In the genomic region with DNA sequence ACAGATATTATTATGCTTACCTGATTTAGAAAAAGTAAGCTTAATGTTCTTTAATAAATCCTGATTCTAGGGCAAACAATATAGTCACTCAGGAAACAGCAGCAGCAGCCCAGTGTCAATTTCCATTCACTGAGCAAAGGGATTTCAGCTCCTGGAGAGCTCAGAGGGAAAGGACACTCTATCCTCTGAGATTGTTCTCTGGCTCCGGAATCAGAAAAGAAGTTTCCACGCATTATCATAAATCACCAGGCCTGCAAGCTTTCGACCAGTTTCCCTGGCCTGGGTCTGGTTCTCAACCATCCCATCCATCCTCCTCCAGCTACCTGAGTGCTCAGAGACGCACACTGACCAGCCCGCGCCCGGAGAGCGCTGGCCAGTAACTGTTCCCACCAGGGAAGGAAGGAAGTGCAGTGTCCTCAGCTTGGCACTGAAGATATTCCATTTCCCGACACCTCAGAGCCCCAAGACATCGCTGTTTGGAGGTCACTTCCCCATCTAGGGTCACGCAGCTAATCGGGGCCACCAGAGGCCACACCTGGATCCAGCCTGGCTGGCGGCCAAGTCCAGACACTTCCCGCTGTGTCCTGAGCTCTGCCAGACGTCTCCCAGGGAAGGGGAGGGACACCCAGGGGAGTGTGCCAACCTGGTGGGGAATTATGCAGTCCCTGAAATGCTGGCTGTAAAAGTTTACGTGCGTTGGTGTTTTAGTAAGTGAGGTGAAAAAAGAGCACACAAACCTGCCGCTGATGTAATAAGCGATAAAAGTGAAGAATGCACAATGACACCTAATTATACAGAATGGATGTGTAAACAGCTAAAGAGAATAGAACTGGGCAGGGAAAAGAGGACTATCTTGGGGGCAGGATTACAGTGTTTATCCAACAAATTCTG, we compare ENCODE assay signal across 11 cellular contexts. TPM values are rescaled to one million over a fixed set of nuclear protein-coding genes. Genes with fewer than 3 reads are reported as not detected.
DNase-seq lines count a peak whose midpoint lies in the region; ATAC-seq and TF ChIP-seq lines count a peak whose summit lies in the region.
"Had no signal": no experiment of that assay in that cellular context is flagged by ENCODE, and none has a peak within 500 bp of the region (broad histone marks: within the 10 kb centered on the region; RNA-seq: fewer than 3 reads in every experiment).

No MANE protein-coding gene starts in this region.

- no peak for TF ChIP-seq RAD21 in IMR-90 (IDR thresholded peaks at IDR 0.05; ENCODE audit: low read length)

- CTCF ChIA-PET in IMR-90 (lab: Yijun Ruan, JAX) = no interaction called here
- CTCF ChIA-PET in CD8-positive, alpha-beta memory T cell (lab: Charles Lee) = interaction anchor here (0.8 kb wide), 1 partner anchor 54 kb away, joined by 3 read pairs; a partner anchor contains a TSS

- TF ChIP-seq CTCF in IMR-90 (conservative IDR thresholded peaks at IDR 0.05; ENCODE audit: low read depth, low read length) = no peak
- TF ChIP-seq CTCF in heart right ventricle (IDR thresholded peaks at IDR 0.05) = no peak
- no peak for TF ChIP-seq CTCF in psoas muscle (IDR thresholded peaks at IDR 0.05)

- no peak overlapping the region for H3K9ac ChIP-seq in IMR-90 (ENCODE audit: low read depth, low read length)

- intact Hi-C loops in IMR-90 (cut with micrococcal nuclease) = no loop called here
- intact Hi-C loops in heart right ventricle (cut with DNase I) = no loop called here
- intact Hi-C loops in psoas muscle (cut with DNase I) = loop anchor here in 1 of 2 donors (5.0 kb wide), 1 partner anchor 55 kb away; a partner anchor contains a TSS

- dilution Hi-C loops in IMR-90 (cut with HindIII; ENCODE audit: low sequenced_read_pairs, unreplicated experiment) = no loop called here

- H2BK5ac ChIP-seq in IMR-90 (ENCODE audit: low read depth, low read length, poor library complexity, severe bottlenecking) = no peak overlapping the region

- peak overlapping the region in 2 of 8 donors; percentile 13 to 92 for H3K27ac Mint-ChIP-seq in CD8-positive, alpha-beta memory T cell

- H2AFZ ChIP-seq in IMR-90 (replicated peaks; ENCODE audit: low read length, poor library complexity) = no peak overlapping the region

- no peak overlapping the region for H3K23ac ChIP-seq in IMR-90 (ENCODE audit: low read depth, low read length)

- H3K4me1 Mint-ChIP-seq in CD8-positive, alpha-beta memory T cell = peaks cover 42 to 55% (median 54%) of the 10 kb centered on the region in 3 donors

- H2BK15ac ChIP-seq in IMR-90 (ENCODE audit: low read depth, low read length) = no peak overlapping the region

- H3K4me1 ChIP-seq in IMR-90 (ENCODE audit: control insufficient read depth, insufficient read depth, low read length) (peaks cover 12% of the 10 kb centered on the region), heart right ventricle (peaks cover 26 to 92% (median 67%) of the 10 kb centered on the region in 9 donors), psoas muscle (peaks cover 61% of the 10 kb centered on the region)
- H3K4me1 ChIP-seq in CD8-positive, alpha-beta memory T cell (ENCODE audit: insufficient read depth, low read length) = peaks cover 22% of the 10 kb centered on the region

- no peaks in the 10 kb centered on the region for H3K27me3 Mint-ChIP-seq in CD8-positive, alpha-beta memory T cell

- TF ChIP-seq POLR2A in IMR-90 (IDR thresholded peaks at IDR 0.05; ENCODE audit: low read depth, low read length) = no peak

- no peak overlapping the region for H2BK120ac ChIP-seq in IMR-90 (ENCODE audit: low read depth, low read length)

- no peaks in the 10 kb centered on the region for H3K9me3 Mint-ChIP-seq in CD8-positive, alpha-beta memory T cell

- H3K14ac ChIP-seq in IMR-90 (replicated peaks; ENCODE audit: low read depth, low read length) = no peak overlapping the region

- H3K9me3 ChIP-seq in IMR-90 (ENCODE audit: control insufficient read depth, insufficient read depth, low read length) = no peaks in the 10 kb centered on the region
- H3K9me3 ChIP-seq in heart right ventricle = no peaks in the 10 kb centered on the region
- H3K9me3 ChIP-seq in psoas muscle = no peaks in the 10 kb centered on the region
- no peaks in the 10 kb centered on the region for H3K9me3 ChIP-seq in CD8-positive, alpha-beta memory T cell (ENCODE audit: low read length)

- no peak overlapping the region for H4K5ac ChIP-seq in IMR-90 (ENCODE audit: low read depth, low read length)

- ATAC-seq in IMR-90 (ENCODE audit: low read depth) = no peak
- peak in 7 of 8 donors; percentile 12 to 75 (median 40) for ATAC-seq in heart right ventricle
- peak in 3 of 4 donors; percentile 16 to 32 (median 19) for ATAC-seq in psoas muscle

- H3K36me3 ChIP-seq in IMR-90 (ENCODE audit: control insufficient read depth, insufficient read depth, low read length) = peaks cover 9% of the 10 kb centered on the region
- peaks cover 0 to 41% (median 0%) of the 10 kb centered on the region in 9 donors for H3K36me3 ChIP-seq in heart right ventricle
- peaks cover 0 to 29% of the 10 kb centered on the region in 2 donors for H3K36me3 ChIP-seq in psoas muscle (ENCODE audit: insufficient read depth in 1 of 2, low read depth in 1 of 2)
- H3K36me3 ChIP-seq in CD8-positive, alpha-beta memory T cell (ENCODE audit: insufficient read depth, low read length) = no peaks in the 10 kb centered on the region

- peak overlapping the region; percentile 10 for H2AK9ac ChIP-seq in IMR-90 (replicated peaks; ENCODE audit: low read depth, low read length, poor library complexity)

- 75% methylated on average over 5 of the region's 19 CpGs; no CpG with 5 or more reads in 1 of the 2 experiments for WGBS in IMR-90 (ENCODE audit: extremely low coverage in 2 of 2, insufficient read length in 1 of 2), 2 experiments
- WGBS in heart right ventricle, 2 donors = 30 to 35% methylated on average over 19 of the region's 19 CpGs
- WGBS in psoas muscle, 3 donors = 20 to 27% (median 21%) methylated on average over 19 of the region's 19 CpGs

- POLR2A ChIA-PET in IMR-90 (lab: Charles Lee; ENCODE audit: unreplicated experiment) = no interaction called here
- POLR2A ChIA-PET in CD8-positive, alpha-beta memory T cell (lab: Charles Lee) = no interaction called here

- DNase-seq in IMR-90 (no peak), NCI-H748 treated with DMSO at 0.1 percent for 48 hours (lab: John Stamatoyannopoulos, UW) (peak; percentile 88), heart right ventricle (peak; percentile 38 to 57), psoas muscle (peak in 1 of 2 donors; percentile 72), superior temporal gyrus (ENCODE audit: extremely low spot score) (no peak), NCI-H446 (lab: John Stamatoyannopoulos, UW) (no peak)
- no peak for DNase-seq in stimulated activated naive CD4-positive, alpha-beta T cell (lab: John Stamatoyannopoulos, UW)
- DNase-seq in CD8-positive, alpha-beta memory T cell = no peak

- BruUV-seq in IMR-90 (replicated peaks; lab: Mats Ljungman, UMichigan) = no TSS peak

- H4K20me1 ChIP-seq in IMR-90 (ENCODE audit: insufficient read depth, low read length) = peaks cover 45% of the 10 kb centered on the region

- H2BK20ac ChIP-seq in IMR-90 (ENCODE audit: low read depth, low read length) = no peak overlapping the region

- no peak overlapping the region for H3K18ac ChIP-seq in IMR-90 (ENCODE audit: low read depth, low read length)

- no peak overlapping the region for H3K4me3 Mint-ChIP-seq in CD8-positive, alpha-beta memory T cell

- H3K79me1 ChIP-seq in IMR-90 (ENCODE audit: low read depth in 1 of 2, low read length in 2 of 2) = peaks cover 21 to 57% of the 10 kb centered on the region in 2 experiments

- H3K56ac ChIP-seq in IMR-90 (ENCODE audit: extremely low read depth, insufficient read depth, low read length) = no peak overlapping the region

- no peak overlapping the region for H2AK5ac ChIP-seq in IMR-90 (ENCODE audit: low read depth, low read length)

- peaks cover 0 to 50% (median 6%) of the 10 kb centered on the region in 3 donors for H3K36me3 Mint-ChIP-seq in CD8-positive, alpha-beta memory T cell

- H3K27ac ChIP-seq in IMR-90 (ENCODE audit: insufficient read depth, low read length) = no peak overlapping the region
- H3K27ac ChIP-seq in heart right ventricle = peak overlapping the region; percentile 23 to 89 (median 56)
- H3K27ac ChIP-seq in psoas muscle = peak overlapping the region; percentile 82
- H3K27ac ChIP-seq in CD8-positive, alpha-beta memory T cell (ENCODE audit: low read depth, low read length) = no peak overlapping the region

- H3K4me2 ChIP-seq in IMR-90 (ENCODE audit: low read depth, low read length) = no peak overlapping the region

- H3K9me1 ChIP-seq in IMR-90 (ENCODE audit: insufficient read depth, low read length) = peaks cover 25% of the 10 kb centered on the region

- in situ Hi-C loops in IMR-90 (cut with MboI; ENCODE audit: low sequenced_read_pairs) = no loop called here

- no peak overlapping the region for H3K4ac ChIP-seq in IMR-90 (ENCODE audit: low read depth, low read length)

- no peak overlapping the region for H3K4me3 ChIP-seq in IMR-90 (ENCODE audit: insufficient read depth, low read depth, low read length)
- no peak overlapping the region for H3K4me3 ChIP-seq in heart right ventricle
- H3K4me3 ChIP-seq in psoas muscle = no peak overlapping the region
- no peak overlapping the region for H3K4me3 ChIP-seq in CD8-positive, alpha-beta memory T cell (ENCODE audit: low read length)

- H3K27me3 ChIP-seq in IMR-90 (ENCODE audit: control insufficient read depth, insufficient read depth, low read length) = no peaks in the 10 kb centered on the region
- H3K27me3 ChIP-seq in heart right ventricle = no peaks in the 10 kb centered on the region
- no peaks in the 10 kb centered on the region for H3K27me3 ChIP-seq in psoas muscle (ENCODE audit: insufficient read depth in 3 of 3, low read length in 2 of 3)
- H3K27me3 ChIP-seq in CD8-positive, alpha-beta memory T cell (ENCODE audit: insufficient read depth, low read length, poor library complexity, severe bottlenecking) = no peaks in the 10 kb centered on the region

- H4K91ac ChIP-seq in IMR-90 (ENCODE audit: insufficient read depth, low read depth, low read length) = no peak overlapping the region

- no peak overlapping the region for H4K8ac ChIP-seq in IMR-90 (ENCODE audit: low read depth in 2 of 2, low read length in 2 of 2)

RNA-seq across cellular contexts. Expression of a gene that starts 29.1 kb away (rescaled TPM):
- total RNA-seq in IMR-90 (2012; rRNA removed) (7.5 and 9.2 TPM in 2 replicates), heart right ventricle (10 to 100 TPM; 46.9 to 70.1 (median 57.4) TPM), psoas muscle (100 to 1,000 TPM in 2 of 4 donors, 10 to 100 TPM in 2; 49.1 to 125 (median 86.1) TPM)
- polyA plus RNA-seq in IMR-90 (2012; rRNA removed) (21.7 and 22.1 TPM in 2 replicates), heart right ventricle (10 to 100 TPM; 41.3 to 79.7 TPM), psoas muscle (10 to 100 TPM; 60.7 to 80.2 (median 65.4) TPM)
- 13.0 and 16.4 TPM in 2 replicates for polyA plus RNA-seq in IMR-90 (2012; cell fraction: cytosol; rRNA removed)
- 24.6 and 32.5 TPM in 2 replicates for polyA plus RNA-seq in IMR-90 (2012; cell fraction: nucleus; rRNA removed; ENCODE audit: low replicate concordance)
- total RNA-seq in CD8-positive, alpha-beta memory T cell = 10 to 100 TPM; 31.7 to 34.7 TPM
- 12.1 TPM for polyA plus RNA-seq in CD8-positive, alpha-beta memory T cell

RNA-seq across cellular contexts. Expression of a gene that starts 53.3 kb away (rescaled TPM):
- total RNA-seq in IMR-90 (2012; rRNA removed) (not detected in 2 replicates), heart right ventricle (under 1 TPM in 1 of 10 donors, not detected in 9; 0.22 TPM), psoas muscle (under 1 TPM in 1 of 4 donors, not detected in 3; 0.32 TPM)
- polyA plus RNA-seq in IMR-90 (2012; rRNA removed) (not detected in 2 replicates), heart right ventricle (not detected), psoas muscle (under 1 TPM in 2 of 3 donors, not detected in 1; 0.07 to 0.25 TPM)
- not detected in 2 replicates for polyA plus RNA-seq in IMR-90 (2012; cell fraction: cytosol; rRNA removed)
- polyA plus RNA-seq in IMR-90 (2012; cell fraction: nucleus; rRNA removed; ENCODE audit: low replicate concordance) = 0.06 TPM in 1 of 2 replicates, not detected in the other
- not detected for total RNA-seq in CD8-positive, alpha-beta memory T cell
- not detected for polyA plus RNA-seq in CD8-positive, alpha-beta memory T cell
- total RNA-seq: dermis microvascular lymphatic vessel endothelial cell, RPMI7951 had no signal
- polyA plus RNA-seq: keratinocyte had no signal

RNA-seq across cellular contexts. Expression of a gene that starts 53.6 kb away (rescaled TPM):
- total RNA-seq in IMR-90 (2012; rRNA removed) = 1.4 and 1.7 TPM in 2 replicates
- polyA plus RNA-seq in IMR-90 (2012; rRNA removed) = 3.8 and 4.1 TPM in 2 replicates
- polyA plus RNA-seq in IMR-90 (2012; cell fraction: cytosol; rRNA removed) = 1.8 and 3.0 TPM in 2 replicates
- polyA plus RNA-seq in IMR-90 (2012; cell fraction: nucleus; rRNA removed; ENCODE audit: low replicate concordance) = 8.5 and 9.5 TPM in 2 replicates
- total RNA-seq in heart right ventricle = 1 to 10 TPM; 1.6 to 3.5 (median 2.9) TPM
- polyA plus RNA-seq in heart right ventricle = 1 to 10 TPM; 3.0 to 4.1 TPM
- 1 to 10 TPM; 3.8 to 7.1 (median 5.2) TPM for total RNA-seq in psoas muscle
- 1 to 10 TPM; 5.7 to 7.4 (median 6.1) TPM for polyA plus RNA-seq in psoas muscle
- 1 to 10 TPM; 5.1 to 5.4 TPM for total RNA-seq in CD8-positive, alpha-beta memory T cell
- polyA plus RNA-seq in CD8-positive, alpha-beta memory T cell = 1.3 TPM

Comparison
In these comparisons a context has a peak if more than half of its experiments do, and no peak if none do; other contexts are left out.
1. DNase-seq: peak in NCI-H748 treated with DMSO at 0.1 percent for 48 hours (single experiment) and heart right ventricle (2 of 2); none in IMR-90 (single experiment), stimulated activated naive CD4-positive, alpha-beta T cell (0 of 6), superior temporal gyrus (single experiment), CD8-positive, alpha-beta memory T cell (0 of 5) and NCI-H446 (0 of 2).
2. H3K27ac ChIP-seq: peak in heart right ventricle (10 of 10) and psoas muscle (single experiment); none in IMR-90 (single experiment) and CD8-positive, alpha-beta memory T cell (single experiment).